22 cellular contexts compared by ENCODE assay signal in the genomic region with DNA sequence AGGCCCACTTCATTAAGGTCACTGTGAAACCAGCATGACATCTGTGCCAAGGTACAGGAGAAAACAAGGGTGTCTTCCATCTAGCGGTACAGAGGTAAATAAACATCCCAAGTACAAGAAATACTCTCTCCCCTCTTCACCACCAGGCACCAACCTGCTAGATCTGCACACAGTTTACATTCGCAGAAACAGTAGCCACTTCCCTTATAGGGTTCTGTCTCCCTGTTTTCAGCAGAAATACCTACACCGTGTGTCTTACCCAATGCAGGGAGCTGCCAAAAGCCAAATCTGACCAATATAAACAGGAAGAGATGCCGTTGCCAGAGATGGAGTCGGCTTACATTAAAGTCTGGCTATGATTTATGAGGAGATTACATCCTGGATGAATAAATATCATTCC. TPM values are rescaled to one million over a fixed set of nuclear protein-coding genes. Genes with fewer than 3 reads are reported as not detected.
DNase-seq lines count a peak whose midpoint lies in the region; ATAC-seq lines count a peak whose summit lies in the region.
"Had no signal": no experiment of that assay in that cellular context is flagged by ENCODE, and none has a peak within 500 bp of the region (broad histone marks: within the 10 kb centered on the region; RNA-seq: fewer than 3 reads in every experiment).

No MANE protein-coding gene starts in this region.

- H3K4me3 Mint-ChIP-seq in activated naive CD8-positive, alpha-beta T cell: peak overlapping the region; percentile 43
- no peak overlapping the region for H3K4me3 Mint-ChIP-seq in activated naive CD8-positive, alpha-beta T cell treated with anti-CD3 and anti-CD28 coated beads for 36 hours
- H3K4me3 Mint-ChIP-seq: activated CD4-positive, alpha-beta memory T cell treated with anti-CD3 and anti-CD28 coated beads for 36 hours; CD4-positive, CD25-positive, alpha-beta regulatory T cell had no signal

- peaks cover 48 to 54% (median 54%) of the 10 kb centered on the region in 3 donors for H3K4me1 ChIP-seq in skeletal muscle tissue (ENCODE audit: control insufficient read depth in 3 of 3, insufficient read depth in 3 of 3, low read length in 3 of 3)
- H3K4me1 ChIP-seq: upper lobe of right lung had no signal

- no peaks in the 10 kb centered on the region for H3K9me3 Mint-ChIP-seq in activated naive CD8-positive, alpha-beta T cell (ENCODE audit: low read depth)
- H3K9me3 Mint-ChIP-seq in activated naive CD8-positive, alpha-beta T cell treated with anti-CD3 and anti-CD28 coated beads for 36 hours: no peaks in the 10 kb centered on the region
- H3K9me3 Mint-ChIP-seq: activated CD4-positive, alpha-beta memory T cell treated with anti-CD3 and anti-CD28 coated beads for 36 hours; activated naive CD4-positive, alpha-beta T cell treated with anti-CD3 and anti-CD28 coated beads, Interleukin-2, amount 50 U/mL, for 24 hours; CD4-positive, CD25-positive, alpha-beta regulatory T cell; stimulated activated naive CD8-positive, alpha-beta T cell treated with anti-CD3 and anti-CD28 coated beads, Interleukin-15, amount 100 ng/mL, for 72 hours had no signal

- H3K27ac ChIP-seq in caudate nucleus (ENCODE audit: low read depth, low read length): peak overlapping the region; percentile 36
- no peak overlapping the region for H3K27ac ChIP-seq in skeletal muscle tissue (ENCODE audit: low read depth, low read length)
- H3K27ac ChIP-seq: upper lobe of right lung had no signal

- H3K4me3 ChIP-seq in skeletal muscle tissue (ENCODE audit: low read length in 3 of 3): peak overlapping the region; percentile 1 to 31 (median 24)

- H3K36me3 Mint-ChIP-seq in activated naive CD8-positive, alpha-beta T cell: no peaks in the 10 kb centered on the region
- H3K36me3 Mint-ChIP-seq in activated naive CD8-positive, alpha-beta T cell treated with anti-CD3 and anti-CD28 coated beads for 36 hours: no peaks in the 10 kb centered on the region
- H3K36me3 Mint-ChIP-seq: activated CD4-positive, alpha-beta memory T cell treated with anti-CD3 and anti-CD28 coated beads for 36 hours; activated naive CD4-positive, alpha-beta T cell treated with anti-CD3 and anti-CD28 coated beads, Interleukin-2, amount 50 U/mL, for 24 hours; CD4-positive, CD25-positive, alpha-beta regulatory T cell had no signal

- H3K9ac ChIP-seq in skeletal muscle tissue (ENCODE audit: low read depth in 1 of 3, low read length in 3 of 3): peak overlapping the region in 1 of 3 donors; percentile 62

- H3K27me3 ChIP-seq in skeletal muscle tissue (ENCODE audit: control insufficient read depth in 3 of 3, insufficient read depth in 3 of 3, low read length in 3 of 3): peaks cover 24 to 44% (median 35%) of the 10 kb centered on the region in 3 donors

- H3K4me1 Mint-ChIP-seq in activated naive CD8-positive, alpha-beta T cell (ENCODE audit: low read depth): peaks cover 10% of the 10 kb centered on the region
- peaks cover 3% of the 10 kb centered on the region for H3K4me1 Mint-ChIP-seq in activated naive CD8-positive, alpha-beta T cell treated with anti-CD3 and anti-CD28 coated beads for 36 hours

- H3K27ac Mint-ChIP-seq in activated naive CD8-positive, alpha-beta T cell: no peak overlapping the region
- no peak overlapping the region for H3K27ac Mint-ChIP-seq in activated naive CD8-positive, alpha-beta T cell treated with anti-CD3 and anti-CD28 coated beads for 36 hours
- H3K27ac Mint-ChIP-seq: activated CD4-positive, alpha-beta memory T cell treated with anti-CD3 and anti-CD28 coated beads for 36 hours; activated naive CD4-positive, alpha-beta T cell treated with anti-CD3 and anti-CD28 coated beads, Interleukin-2, amount 50 U/mL, for 24 hours; CD4-positive, CD25-positive, alpha-beta regulatory T cell; stimulated activated naive CD8-positive, alpha-beta T cell treated with anti-CD3 and anti-CD28 coated beads, Interleukin-15, amount 100 ng/mL, for 72 hours had no signal

- H3K27me3 Mint-ChIP-seq in activated naive CD8-positive, alpha-beta T cell: peaks cover 24% of the 10 kb centered on the region
- H3K27me3 Mint-ChIP-seq in activated naive CD8-positive, alpha-beta T cell treated with anti-CD3 and anti-CD28 coated beads for 36 hours: peaks cover 58% of the 10 kb centered on the region

- no peaks in the 10 kb centered on the region for H3K36me3 ChIP-seq in skeletal muscle tissue (ENCODE audit: control insufficient read depth in 3 of 3, insufficient read depth in 3 of 3, low read length in 3 of 3)
- H3K36me3 ChIP-seq: upper lobe of right lung had no signal

- ATAC-seq in HG02970 (IDR thresholded peaks at IDR 0.05; ENCODE audit: low FRiP score, unreplicated experiment) (no peak), GM19455 (IDR thresholded peaks at IDR 0.05; ENCODE audit: unreplicated experiment) (no peak)
- ATAC-seq: esophagus mucosa; stimulated activated naive CD8-positive, alpha-beta T cell treated with anti-CD3 and anti-CD28 coated beads, Interleukin-15, amount 100 ng/mL, for 72 hours; upper lobe of right lung had no signal

- DNase-seq in activated naive CD8-positive, alpha-beta T cell treated with anti-CD3 and anti-CD28 coated beads for 36 hours: no peak
- DNase-seq in NCI-H2029 treated with DMSO at 0.1 percent for 48 hours (lab: John Stamatoyannopoulos, UW) (peak; percentile 53), caudate nucleus (lab: John Stamatoyannopoulos, UW) (peak in 1 of 61 donors; percentile 59), NCI-H1417 (lab: John Stamatoyannopoulos, UW) (no peak)
- DNase-seq: activated CD4-positive, alpha-beta memory T cell treated with anti-CD3 and anti-CD28 coated beads for 36 hours; activated T-cell treated with anti-CD3 and anti-CD28 coated beads, Interleukin-2, amount 50 U/mL, for 1 hour; CD4-positive, CD25-positive, alpha-beta regulatory T cell; islet precursor cell; mesendoderm; NCI-H2081; retina; RPMI8226; stimulated activated naive CD8-positive, alpha-beta T cell treated with anti-CD3 and anti-CD28 coated beads, Interleukin-15, amount 100 ng/mL, for 72 hours; upper lobe of right lung had no signal

- no peaks in the 10 kb centered on the region for H3K9me3 ChIP-seq in skeletal muscle tissue (ENCODE audit: control insufficient read depth in 3 of 3, low read length in 3 of 3)
- H3K9me3 ChIP-seq: upper lobe of right lung had no signal

RNA-seq across cellular contexts. Expression of gene SCN4B, which starts 1.2 kb away (rescaled TPM):
- total RNA-seq in activated naive CD8-positive, alpha-beta T cell treated with anti-CD3 and anti-CD28 coated beads for 36 hours: under 1 TPM; 0.41 to 0.58 TPM
- 2.1 TPM for total RNA-seq in skeletal muscle tissue
- total RNA-seq: CD4-positive, CD25-positive, alpha-beta regulatory T cell; HT-29 had no signal

RNA-seq across cellular contexts. Expression of gene SCN2B, which starts 25.0 kb away (rescaled TPM):
- not detected for total RNA-seq in activated naive CD8-positive, alpha-beta T cell treated with anti-CD3 and anti-CD28 coated beads for 36 hours
- 2.1 TPM for total RNA-seq in skeletal muscle tissue
- total RNA-seq: A673; activated CD4-positive, alpha-beta memory T cell treated with anti-CD3 and anti-CD28 coated beads for 36 hours; CD4-positive, CD25-positive, alpha-beta regulatory T cell; HT-29 had no signal
